ENCODE assay signal across 15 cellular contexts in genomic region chr12:49338830-49339463, GRCh38. TPM values are rescaled to one million over a fixed set of nuclear protein-coding genes. Genes with fewer than 3 reads are reported as not detected.
"Had no signal": no experiment of that assay in that cellular context is flagged by ENCODE, and none has a peak within 500 bp of the region (broad histone marks: within the 10 kb centered on the region; RNA-seq: fewer than 3 reads in every experiment).

No MANE protein-coding gene starts in this region.

- ATAC-seq: left ventricle myocardium superior; psoas muscle; stimulated activated naive CD8-positive, alpha-beta T cell treated with anti-CD3 and anti-CD28 coated beads, Interleukin-15, Interleukin-2, amounts not matched to agents 100 U/mL and 50 U/mL, for 24 hours had no signal

- H3K4me3 Mint-ChIP-seq: activated CD4-positive, alpha-beta memory T cell treated with anti-CD3 and anti-CD28 coated beads, Interleukin-2, amount 10 ng/mL, durations not matched to agents 7 days and 5 days; activated naive CD8-positive, alpha-beta T cell treated with anti-CD3 and anti-CD28 coated beads, Interleukin-2, amount 10 ng/mL, durations not matched to agents 7 days and 5 days had no signal

- H3K9me3 ChIP-seq: esophagus muscularis mucosa, psoas muscle had no signal

- H3K36me3 Mint-ChIP-seq: activated naive CD8-positive, alpha-beta T cell treated with anti-CD3 and anti-CD28 coated beads, Interleukin-2, amount 10 ng/mL, durations not matched to agents 7 days and 5 days had no signal

- H3K4me3 ChIP-seq: dorsolateral prefrontal cortex, esophagus muscularis mucosa, psoas muscle had no signal

- H3K9me3 Mint-ChIP-seq: activated CD4-positive, alpha-beta memory T cell treated with anti-CD3 and anti-CD28 coated beads, Interleukin-2, amount 10 ng/mL, durations not matched to agents 7 days and 5 days; activated naive CD8-positive, alpha-beta T cell treated with anti-CD3 and anti-CD28 coated beads, Interleukin-2, amount 10 ng/mL, durations not matched to agents 7 days and 5 days had no signal

- H3K27ac ChIP-seq: dorsolateral prefrontal cortex, esophagus muscularis mucosa, psoas muscle had no signal

- H3K36me3 ChIP-seq: esophagus muscularis mucosa had no signal

- H3K27ac Mint-ChIP-seq: activated CD4-positive, alpha-beta memory T cell treated with anti-CD3 and anti-CD28 coated beads, Interleukin-2, amount 10 ng/mL, durations not matched to agents 7 days and 5 days; activated naive CD8-positive, alpha-beta T cell treated with anti-CD3 and anti-CD28 coated beads, Interleukin-2, amount 10 ng/mL, durations not matched to agents 7 days and 5 days had no signal

- DNase-seq: activated CD4-positive, alpha-beta memory T cell treated with anti-CD3 and anti-CD28 coated beads, Interleukin-2, amount 10 ng/mL, durations not matched to agents 7 days and 5 days; activated naive CD8-positive, alpha-beta T cell treated with anti-CD3 and anti-CD28 coated beads, Interleukin-2, amount 10 ng/mL, durations not matched to agents 7 days and 5 days; left ventricle myocardium superior; mesenchymal stem cell; psoas muscle; stimulated activated CD4-positive, alpha-beta T cell treated with anti-CD3 and anti-CD28 coated beads, Interleukin-12 subunit alpha, Interleukin-12 subunit beta, amount 100 ng/mL, for 4 hours; stimulated activated naive CD8-positive, alpha-beta T cell treated with anti-CD3 and anti-CD28 coated beads, Interleukin-15, Interleukin-2, amounts not matched to agents 100 U/mL and 50 U/mL, for 24 hours; T-helper 9 cell had no signal

RNA-seq across cellular contexts. Expression of gene C1QL4, which starts 2.0 kb away (rescaled TPM):
- total RNA-seq: activated CD4-positive, alpha-beta memory T cell treated with anti-CD3 and anti-CD28 coated beads, Interleukin-2, amount 10 ng/mL, durations not matched to agents 7 days and 5 days; activated naive CD8-positive, alpha-beta T cell treated with anti-CD3 and anti-CD28 coated beads, Interleukin-2, amount 10 ng/mL, durations not matched to agents 7 days and 5 days; aorta; bronchial epithelial cell; esophagus muscularis mucosa; fibroblast of villous mesenchyme; left ventricle myocardium superior; psoas muscle; urinary bladder had no signal
- polyA plus RNA-seq: aorta, psoas muscle, urinary bladder had no signal

RNA-seq across cellular contexts. Expression of gene PRPH, which starts 44.0 kb away (rescaled TPM):
- total RNA-seq: chondrocyte, fibroblast of villous mesenchyme, left ventricle myocardium superior, psoas muscle had no signal
